Comparison of ENCODE assay signal across 9 cellular contexts in genomic region chr20:51802170-51802745, GRCh38. TPM values are rescaled to one million over a fixed set of nuclear protein-coding genes. Genes with fewer than 3 reads are reported as not detected.
DNase-seq lines count a peak whose midpoint lies in the region; ATAC-seq, FAIRE-seq and TF ChIP-seq lines count a peak whose summit lies in the region.
"Had no signal": no experiment of that assay in that cellular context is flagged by ENCODE, and none has a peak within 500 bp of the region (broad histone marks: within the 10 kb centered on the region; RNA-seq: fewer than 3 reads in every experiment).

SALL4 (minus strand) TSS chr20:51802521; CDS start chr20:51802408, 113 bp downstream.

- no peak for TF ChIP-seq CTCF in astrocyte of the spinal cord (IDR thresholded peaks at IDR 0.05; ENCODE audit: low read depth, low read length)
- TF ChIP-seq CTCF in uterus (IDR thresholded peaks at IDR 0.05), result no peak

- intact Hi-C loops in uterus (cut with DNase I; ENCODE audit: low total_unique reads), result no loop called here

- no peak within 1 kb of the TSS for H3K27ac Mint-ChIP-seq in stimulated activated naive B cell treated with anti-CD40 and anti-IgM and Interleukin-4, amounts not matched to agents 10 μg/mL and 1 μg/mL and 100 μg/mL, for 72 hours
- no peak within 1 kb of the TSS for H3K27ac Mint-ChIP-seq in T-helper 17 cell
- H3K27ac Mint-ChIP-seq: activated CD4-positive, alpha-beta memory T cell treated with anti-CD3 and anti-CD28 coated beads, Interleukin-2, amount 10 ng/mL, durations not matched to agents 7 days and 5 days had no signal

- H3K9ac ChIP-seq in iPS-20b (ENCODE audit: low read depth, low read length), result peak within 1 kb of the TSS; percentile 99

- H3K4me3 Mint-ChIP-seq in stimulated activated naive B cell treated with anti-CD40 and anti-IgM and Interleukin-4, amounts not matched to agents 10 μg/mL and 1 μg/mL and 100 μg/mL, for 72 hours, result peak within 1 kb of the TSS; percentile 63 to 65
- H3K4me3 Mint-ChIP-seq in T-helper 17 cell, result no peak within 1 kb of the TSS
- H3K4me3 Mint-ChIP-seq: activated CD4-positive, alpha-beta memory T cell treated with anti-CD3 and anti-CD28 coated beads, Interleukin-2, amount 10 ng/mL, durations not matched to agents 7 days and 5 days had no signal

- H3K36me3 ChIP-seq in iPS-20b (ENCODE audit: insufficient read depth, low read depth, low read length) (peaks cover 3% of the 10 kb centered on the region; the same call in 1 of the 2 replicates), uterus (no peaks in the 10 kb centered on the region)

- in situ Hi-C loops in astrocyte of the spinal cord (cut with HindIII; ENCODE audit: low sequenced_read_pairs), result no loop called here

- FAIRE-seq in HTR-8/SVneo (lab: Jason Lieb, UNC) (peak; percentile 72), GM12891 (lab: Jason Lieb, UNC) (no peak)

- no peaks in the 10 kb centered on the region for H3K36me3 Mint-ChIP-seq in stimulated activated naive B cell treated with anti-CD40 and anti-IgM and Interleukin-4, amounts not matched to agents 10 μg/mL and 1 μg/mL and 100 μg/mL, for 72 hours
- peaks cover 5% of the 10 kb centered on the region for H3K36me3 Mint-ChIP-seq in T-helper 17 cell (ENCODE audit: low read depth)

- H3K4me3 ChIP-seq in astrocyte of the spinal cord (ENCODE audit: low read depth, low read length), result peak within 1 kb of the TSS; percentile 45
- peak within 1 kb of the TSS; percentile 83 for H3K4me3 ChIP-seq in iPS-20b (ENCODE audit: low read length)
- H3K4me3 ChIP-seq in uterus, result no peak within 1 kb of the TSS

- H3K4me1 Mint-ChIP-seq in stimulated activated naive B cell treated with anti-CD40 and anti-IgM and Interleukin-4, amounts not matched to agents 10 μg/mL and 1 μg/mL and 100 μg/mL, for 72 hours, result peaks cover 7 to 21% of the 10 kb centered on the region in 2 donors
- peaks cover 3% of the 10 kb centered on the region for H3K4me1 Mint-ChIP-seq in T-helper 17 cell

- H3K27ac ChIP-seq in iPS-20b (ENCODE audit: low read length), result peak within 1 kb of the TSS; percentile 95
- H3K27ac ChIP-seq in uterus, result no peak within 1 kb of the TSS

- H3K4me1 ChIP-seq in iPS-20b (ENCODE audit: insufficient read depth, low read length), result peaks cover 16% of the 10 kb centered on the region
- H3K4me1 ChIP-seq in uterus, result peaks cover 0 to 14% of the 10 kb centered on the region in 2 donors

- H3K9me3 ChIP-seq in iPS-20b (ENCODE audit: insufficient read depth, low read depth, low read length) (no peaks in the 10 kb centered on the region), uterus (no peaks in the 10 kb centered on the region), T-helper 17 cell (ENCODE audit: control insufficient read depth, low read length, poor library complexity, severe bottlenecking) (no peaks in the 10 kb centered on the region)

- H3K9me3 Mint-ChIP-seq in stimulated activated naive B cell treated with anti-CD40 and anti-IgM and Interleukin-4, amounts not matched to agents 10 μg/mL and 1 μg/mL and 100 μg/mL, for 72 hours, result no peaks in the 10 kb centered on the region
- H3K9me3 Mint-ChIP-seq: activated CD4-positive, alpha-beta memory T cell treated with anti-CD3 and anti-CD28 coated beads, Interleukin-2, amount 10 ng/mL, durations not matched to agents 7 days and 5 days had no signal

- peaks cover 56 to 69% of the 10 kb centered on the region in 2 donors for H3K27me3 Mint-ChIP-seq in stimulated activated naive B cell treated with anti-CD40 and anti-IgM and Interleukin-4, amounts not matched to agents 10 μg/mL and 1 μg/mL and 100 μg/mL, for 72 hours
- peaks cover 74% of the 10 kb centered on the region for H3K27me3 Mint-ChIP-seq in T-helper 17 cell

- DNase-seq in HTR-8/SVneo (ENCODE audit: insufficient read length, low spot score), result no peak
- DNase-seq in astrocyte of the spinal cord (ENCODE audit: low read depth, low spot score), result no peak
- no peak for DNase-seq in stimulated activated naive B cell treated with anti-CD40 and anti-IgM and Interleukin-4, amounts not matched to agents 10 μg/mL and 1 μg/mL and 100 μg/mL, for 72 hours
- DNase-seq in uterus, result no peak
- no peak for DNase-seq in T-helper 17 cell
- no peak for DNase-seq in GM12891 (ENCODE audit: insufficient read length, low spot score)
- DNase-seq: activated CD4-positive, alpha-beta memory T cell treated with anti-CD3 and anti-CD28 coated beads, Interleukin-2, amount 10 ng/mL, durations not matched to agents 7 days and 5 days had no signal

- no peak for ATAC-seq in stimulated activated naive B cell treated with anti-CD40 and anti-IgM and Interleukin-4, amounts not matched to agents 10 μg/mL and 1 μg/mL and 100 μg/mL, for 72 hours (replicated peaks)
- ATAC-seq in T-helper 17 cell (no peak), GM18511 (IDR thresholded peaks at IDR 0.05; ENCODE audit: unreplicated experiment) (no peak)

- TF ChIP-seq POLR2A in uterus (IDR thresholded peaks at IDR 0.05), result no peak
- TF ChIP-seq POLR2A in GM12891 (IDR thresholded peaks at IDR 0.05; ENCODE audit: low read depth, low read length), result no peak

- H3K27me3 ChIP-seq in iPS-20b (ENCODE audit: insufficient read depth, low read length) (no peaks in the 10 kb centered on the region), uterus (peaks cover 8 to 29% of the 10 kb centered on the region in 2 donors)

TF ChIP-seq in GM12891, 5 proteins besides CTCF, POLR2A, EP300 and RAD21:
- TF ChIP-seq POLR2AphosphoS5 (IDR thresholded peaks at IDR 0.05; ENCODE audit: low read depth, low read length), result no peak
- TF ChIP-seq POU2F2 (IDR thresholded peaks at IDR 0.05; ENCODE audit: low read depth, low read length), result no peak
- TF ChIP-seq TAF1 (IDR thresholded peaks at IDR 0.05; ENCODE audit: low read depth, low read length), result no peak

RNA-seq across cellular contexts. Expression of gene SALL4, which starts in this region (rescaled TPM):
- total RNA-seq in uterus, result under 1 TPM in 2 of 4 donors, not detected in 2; 0.09 to 0.55 TPM
- under 1 TPM; 0.16 to 0.32 TPM for total RNA-seq in T-helper 17 cell
- 0.04 TPM for polyA plus RNA-seq in GM12891 (2012; ENCODE audit: low read depth, missing spikeins)
- total RNA-seq: activated CD4-positive, alpha-beta memory T cell treated with anti-CD3 and anti-CD28 coated beads, Interleukin-2, amount 10 ng/mL, durations not matched to agents 7 days and 5 days had no signal

Comparison
In these comparisons a context has a peak if more than half of its experiments do, and no peak if none do; other contexts are left out.
1. H3K4me3 ChIP-seq: peak in astrocyte of the spinal cord (single experiment) and iPS-20b (single experiment); none in uterus (0 of 2).